Comparison of ENCODE assay signal across 1 cellular context in genomic region chr10:76150886-76151288, GRCh38.
A peak's percentile ranks its signal among the peaks of the same experiment; 100 is the strongest.
TF ChIP-seq lines count a peak whose summit lies in the region.

No MANE protein-coding gene starts in this region.

TF ChIP-seq in HepG2, 621 proteins besides CTCF, POLR2A, EP300 and RAD21 (continues in another document):
- TF ChIP-seq SP2 (CRISPR knock-in tag; IDR thresholded peaks at IDR 0.05) (no peak), BATF2 (CRISPR knock-in tag; IDR thresholded peaks at IDR 0.05) (no peak), MBD4 (IDR thresholded peaks at IDR 0.05; ENCODE audit: borderline replicate concordance, low read length) (no peak), JARID2 (CRISPR knock-in tag; IDR thresholded peaks at IDR 0.05; ENCODE audit: insufficient replicate concordance) (no peak), NR2F2 (IDR thresholded peaks at IDR 0.05; ENCODE audit: borderline replicate concordance, low read depth) (peak; percentile 35; the same call in 1 of the 2 replicates), SNAPC4 (CRISPR knock-in tag; IDR thresholded peaks at IDR 0.05) (no peak), PRDM10 (CRISPR knock-in tag; IDR thresholded peaks at IDR 0.05; ENCODE audit: low read depth) (no peak), ZNF780A (CRISPR knock-in tag; IDR thresholded peaks at IDR 0.05) (no peak), ATF6 (CRISPR knock-in tag; conservative IDR thresholded peaks at IDR 0.05) (no peak), ELK4 (CRISPR knock-in tag; IDR thresholded peaks at IDR 0.05; ENCODE audit: borderline replicate concordance) (no peak), THAP8 (CRISPR knock-in tag; IDR thresholded peaks at IDR 0.05; ENCODE audit: borderline replicate concordance) (no peak), ZNF451 (CRISPR knock-in tag; IDR thresholded peaks at IDR 0.05) (no peak), NCOA1 (CRISPR knock-in tag; IDR thresholded peaks at IDR 0.05) (no peak), ZNF691 (CRISPR knock-in tag; IDR thresholded peaks at IDR 0.05; ENCODE audit: borderline replicate concordance, low read depth) (peak; percentile 36; the same call in 1 of the 2 replicates), NR2F1 (CRISPR knock-in tag; IDR thresholded peaks at IDR 0.05) (no peak), FOXA3 (CRISPR knock-in tag; IDR thresholded peaks at IDR 0.05) (peak; percentile 91), SP140L (CRISPR knock-in tag; IDR thresholded peaks at IDR 0.05; ENCODE audit: borderline replicate concordance) (no peak), TOPORS (CRISPR knock-in tag; IDR thresholded peaks at IDR 0.05) (no peak), JUN (CRISPR knock-in tag; IDR thresholded peaks at IDR 0.05) (no peak), ZNF781 (CRISPR knock-in tag; IDR thresholded peaks at IDR 0.05; ENCODE audit: borderline replicate concordance, not compliant biosample characterization) (no peak), FOXP1 (IDR thresholded peaks at IDR 0.05) (no peak), FOXP1 (CRISPR knock-in tag; IDR thresholded peaks at IDR 0.05) (peak; percentile 84), HNF1B (CRISPR knock-in tag; IDR thresholded peaks at IDR 0.05) (no peak), UBTF (CRISPR knock-in tag; IDR thresholded peaks at IDR 0.05) (no peak)
